Comparison of ENCODE assay signal across 12 cellular contexts in the genomic region with DNA sequence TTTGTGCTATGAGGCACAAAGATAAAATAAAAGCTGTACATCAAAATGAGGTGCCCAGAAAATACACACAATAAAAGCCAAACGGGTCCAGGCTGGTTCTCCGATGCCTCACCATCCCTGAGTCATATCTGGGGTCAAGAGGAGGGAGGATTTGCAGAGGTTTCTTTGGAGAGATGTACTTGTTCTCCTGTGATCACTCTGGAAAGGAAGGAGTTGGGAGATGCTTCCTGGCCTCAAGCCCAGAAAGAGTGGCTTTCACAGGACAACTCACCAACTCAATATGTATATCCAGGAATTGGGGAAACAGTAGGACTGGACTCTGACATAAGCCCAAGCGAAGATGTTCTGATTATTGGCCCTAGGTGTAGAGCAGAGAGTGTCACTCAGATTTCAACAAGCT. TPM values are rescaled to one million over a fixed set of nuclear protein-coding genes. Genes with fewer than 3 reads are reported as not detected.
DNase-seq lines count a peak whose midpoint lies in the region; ATAC-seq, FAIRE-seq and TF ChIP-seq lines count a peak whose summit lies in the region.
"Had no signal": no experiment of that assay in that cellular context is flagged by ENCODE, and none has a peak within 500 bp of the region (broad histone marks: within the 10 kb centered on the region; RNA-seq: fewer than 3 reads in every experiment).

No MANE protein-coding gene starts in this region.

- H3K4me3 ChIP-seq in adipocyte (ENCODE audit: low read length), result no peak overlapping the region
- no peak overlapping the region for H3K4me3 ChIP-seq in ovary
- H3K4me3 ChIP-seq: smooth muscle cell had no signal

- H3K9ac ChIP-seq in adipocyte (ENCODE audit: low read length), result no peak overlapping the region

- 82 to 91% (median 86%) methylated on average over 3 of the region's 3 CpGs for WGBS in ovary, 3 donors

- TF ChIP-seq CTCF in ovary (IDR thresholded peaks at IDR 0.05), result no peak

- H3K9me3 ChIP-seq in adipocyte (ENCODE audit: control insufficient read depth, low read length) (no peaks in the 10 kb centered on the region), ovary (no peaks in the 10 kb centered on the region)

- H3K4me1 ChIP-seq in adipocyte (ENCODE audit: control insufficient read depth, insufficient read depth, low read length) (peaks cover 13% of the 10 kb centered on the region), ovary (ENCODE audit: insufficient read depth) (no peaks in the 10 kb centered on the region)

- no peaks in the 10 kb centered on the region for H3K27me3 ChIP-seq in adipocyte (replicated peaks; ENCODE audit: control insufficient read depth, insufficient read depth, low read length)
- H3K27me3 ChIP-seq in ovary, result no peaks in the 10 kb centered on the region

- peak; percentile 97 for FAIRE-seq in H54 (lab: Jason Lieb, UNC)

- intact Hi-C loops in ovary (cut with DNase I), result no loop called here

- no peak for TF ChIP-seq EP300 in ovary (IDR thresholded peaks at IDR 0.05)

- TF ChIP-seq POLR2A in H54 (IDR thresholded peaks at IDR 0.05; ENCODE audit: low read depth, low read length), result no peak
- TF ChIP-seq POLR2A in ovary (IDR thresholded peaks at IDR 0.05), result no peak

- peak; percentile 80 for DNase-seq in A172 (ENCODE audit: low spot score)
- peak; percentile 34 for DNase-seq in H54 (ENCODE audit: insufficient read length, low spot score)
- DNase-seq in adipocyte (ENCODE audit: low read depth), result peak; percentile 52
- peak; percentile 22 for DNase-seq in globus pallidus (ENCODE audit: low spot score)
- no peak for DNase-seq in ovary
- DNase-seq in CD1c-positive myeloid dendritic cell (ENCODE audit: extremely low spot score), result no peak
- DNase-seq in cerebellar nuclear complex (lab: John Stamatoyannopoulos, UW), result no peak
- DNase-seq: activated T-cell treated with anti-CD3 and anti-CD28 coated beads, Interleukin-2, amount 50 U/mL, for 24 hours; head of caudate nucleus; NCI-H1436 treated with DMSO at 0.1 percent for 48 hours had no signal

- no peak overlapping the region for H3K27ac ChIP-seq in ovary

- H3K36me3 ChIP-seq in adipocyte (ENCODE audit: control insufficient read depth, insufficient read depth, low read length, severe bottlenecking) (no peaks in the 10 kb centered on the region), ovary (no peaks in the 10 kb centered on the region)

- no peak for ATAC-seq in GM19455 (IDR thresholded peaks at IDR 0.05; ENCODE audit: unreplicated experiment)

RNA-seq across cellular contexts. Expression of a gene that starts 51.9 kb away (rescaled TPM):
- total RNA-seq in A172 (2014; rRNA removed; shearing (Covaris generic)), result 7.3 and 8.5 TPM in 2 replicates
- total RNA-seq in ovary, result 10 to 100 TPM in 2 of 7 donors, 1 to 10 TPM in 5; 5.1 to 11.9 (median 8.6) TPM
- polyA plus RNA-seq in ovary, result 10 to 100 TPM in 1 of 2 donors, 1 to 10 TPM in 1; 4.7 to 15.4 TPM

Comparison
In these comparisons a context has a peak if more than half of its experiments do, and no peak if none do; other contexts are left out.
1. DNase-seq: peak in A172 (single experiment), H54 (single experiment), adipocyte (single experiment) and globus pallidus (single experiment); none in ovary (0 of 5), CD1c-positive myeloid dendritic cell (single experiment) and cerebellar nuclear complex (0 of 2).